ENCODE assay signal across 20 cellular contexts in the genomic region with DNA sequence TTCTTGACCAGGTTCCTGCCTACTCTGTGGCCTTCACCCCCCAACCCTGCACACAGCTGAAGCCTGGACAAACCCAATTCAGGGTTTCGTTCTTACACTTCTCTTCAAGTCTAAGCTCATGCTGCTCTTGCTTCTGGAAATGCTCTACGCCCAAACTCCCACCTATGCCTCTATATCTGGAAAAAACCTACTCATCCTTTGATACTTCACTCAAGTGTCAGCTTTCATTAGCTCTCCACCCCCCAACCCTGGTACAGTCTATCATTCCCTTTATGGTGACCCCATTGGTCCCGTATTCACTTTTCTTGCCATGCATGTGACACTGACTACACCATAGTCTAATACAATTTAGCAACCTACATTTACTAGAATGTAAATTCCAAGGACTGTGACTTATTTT.
DNase-seq lines count a peak whose midpoint lies in the region; ATAC-seq and TF ChIP-seq lines count a peak whose summit lies in the region.
"Had no signal": no experiment of that assay in that cellular context is flagged by ENCODE, and none has a peak within 500 bp of the region (broad histone marks: within the 10 kb centered on the region; RNA-seq: fewer than 3 reads in every experiment).

No MANE protein-coding gene starts in this region.

- H3K4me2 ChIP-seq in SK-N-SH = no peak overlapping the region
- H3K4me2 ChIP-seq: BLaER1 had no signal

- H3K4me3 Mint-ChIP-seq in WTC11 = no peak overlapping the region
- H3K4me3 Mint-ChIP-seq in nephron progenitor cell = no peak overlapping the region
- H3K4me3 Mint-ChIP-seq in stimulated activated naive B cell treated with anti-CD40 and anti-IgM and Interleukin-4, amounts not matched to agents 10 μg/mL and 1 μg/mL and 100 μg/mL, for 72 hours = no peak overlapping the region
- H3K4me3 Mint-ChIP-seq: CD14-positive monocyte; CD4-positive, alpha-beta memory T cell; CD4-positive, CD25-positive, alpha-beta regulatory T cell; CD8-positive, alpha-beta memory T cell had no signal

- H3K27ac ChIP-seq in SK-N-SH (ENCODE audit: low read depth in 2 of 2, low read length in 1 of 2) (no peak overlapping the region), sigmoid colon (no peak overlapping the region)
- H3K27ac ChIP-seq: BLaER1 had no signal

- H3K27ac Mint-ChIP-seq in WTC11 = peak overlapping the region; percentile 10; the same call in 1 of the 2 replicates
- peak overlapping the region; percentile 72 for H3K27ac Mint-ChIP-seq in nephron progenitor cell
- H3K27ac Mint-ChIP-seq in stimulated activated naive B cell treated with anti-CD40 and anti-IgM and Interleukin-4, amounts not matched to agents 10 μg/mL and 1 μg/mL and 100 μg/mL, for 72 hours = peak overlapping the region; percentile 33
- H3K27ac Mint-ChIP-seq: CD8-positive, alpha-beta memory T cell had no signal

- CTCF ChIA-PET in WTC11 (lab: Charles Lee) = interaction anchor here (0.9 kb wide), 1 partner anchor 143 kb away, joined by 4 read pairs; no protein-coding TSS in a partner anchor
- CTCF ChIA-PET in SK-N-SH (lab: Yijun Ruan, JAX) = interaction anchor here (1.1 to 3.6 kb wide), 3 partner anchors 10 to 23 kb away, joined by 3 to 10 read pairs (median 5); no protein-coding TSS in a partner anchor

- H3K36me3 ChIP-seq in SK-N-SH (replicated peaks in 1 of 2; ENCODE audit: control insufficient read depth in 1 of 2, insufficient read depth in 2 of 2, low read length in 1 of 2) (peaks cover 8 to 40% of the 10 kb centered on the region in 2 experiments), sigmoid colon (peaks cover 0 to 20% (median 0%) of the 10 kb centered on the region in 4 donors)

- no peaks in the 10 kb centered on the region for H4K20me1 ChIP-seq in SK-N-SH (ENCODE audit: insufficient read depth)
- H4K20me1 ChIP-seq: BLaER1 had no signal

- no peak overlapping the region for H2AFZ ChIP-seq in SK-N-SH (ENCODE audit: low read depth)

- POLR2A ChIA-PET in WTC11 (lab: Charles Lee) (no interaction called here), SK-N-SH (lab: Yijun Ruan, JAX) (interaction anchor here (0.5 kb wide), 1 partner anchor 57 kb away, joined by 3 read pairs; no protein-coding TSS in a partner anchor)

- DNase-seq in WTC11 (ENCODE audit: low spot score) (no peak), nephron progenitor cell (no peak), SK-N-SH (no peak), sigmoid colon (no peak)
- DNase-seq in stimulated activated naive B cell treated with anti-CD40 and anti-IgM and Interleukin-4, amounts not matched to agents 10 μg/mL and 1 μg/mL and 100 μg/mL, for 72 hours = no peak
- DNase-seq: 8988T; ACHN; BE2C; C1 segment of cervical spinal cord; Calu3; CD4-positive, alpha-beta memory T cell; CD4-positive, CD25-positive, alpha-beta regulatory T cell; CD8-positive, alpha-beta memory T cell; COR-L47; DMS79 treated with DMSO at 0.1 percent for 48 hours; GF-D8 had no signal

- H3K36me3 Mint-ChIP-seq in WTC11 = 0 out of 2 replicates have a peak, but pooled peaks cover 3% of the 10 kb centered on the region
- peaks cover 31% of the 10 kb centered on the region for H3K36me3 Mint-ChIP-seq in nephron progenitor cell (ENCODE audit: low read depth)
- peaks cover 31 to 41% of the 10 kb centered on the region in 2 donors for H3K36me3 Mint-ChIP-seq in stimulated activated naive B cell treated with anti-CD40 and anti-IgM and Interleukin-4, amounts not matched to agents 10 μg/mL and 1 μg/mL and 100 μg/mL, for 72 hours

- H3K4me1 ChIP-seq in SK-N-SH (ENCODE audit: control insufficient read depth in 1 of 2, insufficient read depth in 2 of 2, low read depth in 1 of 2, low read length in 1 of 2) (peaks cover 0 to 7% of the 10 kb centered on the region in 2 experiments; a peak in 2 of 4 replicates), sigmoid colon (no peaks in the 10 kb centered on the region)

- no peak for TF ChIP-seq POLR2A in sigmoid colon (IDR thresholded peaks at IDR 0.05)

- H3F3A ChIP-seq in SK-N-SH (replicated peaks; ENCODE audit: insufficient read depth) = no peaks in the 10 kb centered on the region

- H3K9me3 ChIP-seq in SK-N-SH (no peaks in the 10 kb centered on the region), sigmoid colon (no peaks in the 10 kb centered on the region)
- H3K9me3 ChIP-seq: BE2C, BLaER1 had no signal

- ATAC-seq in WTC11 = no peak
- ATAC-seq in stimulated activated naive B cell treated with anti-CD40 and anti-IgM and Interleukin-4, amounts not matched to agents 10 μg/mL and 1 μg/mL and 100 μg/mL, for 72 hours (replicated peaks) = no peak
- ATAC-seq in GM19395 (IDR thresholded peaks at IDR 0.05; ENCODE audit: unreplicated experiment) = no peak
- no peak for ATAC-seq in GM21786 (IDR thresholded peaks at IDR 0.05; ENCODE audit: unreplicated experiment)

- no peaks in the 10 kb centered on the region for H3K79me2 ChIP-seq in SK-N-SH (ENCODE audit: insufficient read depth)

- TF ChIP-seq EP300 in SK-N-SH (IDR thresholded peaks at IDR 0.05; ENCODE audit: borderline replicate concordance in 1 of 2, low read depth in 1 of 2, low read length in 1 of 2) = no peak
- no peak for TF ChIP-seq EP300 in sigmoid colon (IDR thresholded peaks at IDR 0.05)

- H3K4me3 ChIP-seq in SK-N-SH (ENCODE audit: low read depth in 2 of 2, low read length in 1 of 2) = no peak overlapping the region
- no peak overlapping the region for H3K4me3 ChIP-seq in sigmoid colon
- H3K4me3 ChIP-seq: BLaER1 had no signal

- 100% methylated on average over 3 of the region's 3 CpGs for WGBS in SK-N-SH (ENCODE audit: low lambda C conversion rate)
- 93 to 99% methylated on average over 3 of the region's 3 CpGs for WGBS in sigmoid colon, 2 donors

- no peak for TF ChIP-seq RAD21 in SK-N-SH (IDR thresholded peaks at IDR 0.05; ENCODE audit: low read length)

- intact Hi-C loops in sigmoid colon (cut with DNase I) = no loop called here

- H3K27me3 Mint-ChIP-seq in WTC11 (ENCODE audit: low read depth) = no peaks in the 10 kb centered on the region
- no peaks in the 10 kb centered on the region for H3K27me3 Mint-ChIP-seq in nephron progenitor cell (ENCODE audit: low read depth, poor library complexity)
- H3K27me3 Mint-ChIP-seq in stimulated activated naive B cell treated with anti-CD40 and anti-IgM and Interleukin-4, amounts not matched to agents 10 μg/mL and 1 μg/mL and 100 μg/mL, for 72 hours = no peaks in the 10 kb centered on the region
- H3K27me3 Mint-ChIP-seq: CD4-positive, alpha-beta memory T cell; CD4-positive, CD25-positive, alpha-beta regulatory T cell; CD8-positive, alpha-beta memory T cell had no signal

- no peak for TF ChIP-seq CTCF in WTC11 (IDR thresholded peaks at IDR 0.05)
- no peak for TF ChIP-seq CTCF in nephron progenitor cell (IDR thresholded peaks at IDR 0.05)
- no peak for TF ChIP-seq CTCF in SK-N-SH (IDR thresholded peaks at IDR 0.05)
- TF ChIP-seq CTCF in sigmoid colon (IDR thresholded peaks at IDR 0.05) = no peak

- no peaks in the 10 kb centered on the region for H3K9me3 Mint-ChIP-seq in WTC11
- no peaks in the 10 kb centered on the region for H3K9me3 Mint-ChIP-seq in nephron progenitor cell
- no peaks in the 10 kb centered on the region for H3K9me3 Mint-ChIP-seq in stimulated activated naive B cell treated with anti-CD40 and anti-IgM and Interleukin-4, amounts not matched to agents 10 μg/mL and 1 μg/mL and 100 μg/mL, for 72 hours
- H3K9me3 Mint-ChIP-seq: CD14-positive monocyte; CD4-positive, alpha-beta memory T cell; CD8-positive, alpha-beta memory T cell had no signal

- H3K27me3 ChIP-seq in SK-N-SH (ENCODE audit: insufficient read depth) (no peaks in the 10 kb centered on the region), sigmoid colon (no peaks in the 10 kb centered on the region)
- H3K27me3 ChIP-seq: BE2C, BLaER1 had no signal

- no peak overlapping the region for H3K9ac ChIP-seq in SK-N-SH
- H3K9ac ChIP-seq: BLaER1 had no signal

- no peaks in the 10 kb centered on the region for H3K9me2 ChIP-seq in SK-N-SH

- no peaks in the 10 kb centered on the region for H3K4me1 Mint-ChIP-seq in WTC11
- peaks cover 4% of the 10 kb centered on the region for H3K4me1 Mint-ChIP-seq in nephron progenitor cell
- peaks cover 7 to 16% of the 10 kb centered on the region in 2 donors for H3K4me1 Mint-ChIP-seq in stimulated activated naive B cell treated with anti-CD40 and anti-IgM and Interleukin-4, amounts not matched to agents 10 μg/mL and 1 μg/mL and 100 μg/mL, for 72 hours

TF ChIP-seq in WTC11, 78 proteins besides CTCF, POLR2A, EP300 and RAD21:
- no peak for TF ChIP-seq NR1H2 (CRISPR knock-in tag; IDR thresholded peaks at IDR 0.05)

TF ChIP-seq in SK-N-SH, 30 proteins besides CTCF, POLR2A, EP300 and RAD21:
- TF ChIP-seq RCOR1 (IDR thresholded peaks at IDR 0.05; ENCODE audit: low read length) (no peak), EZH2phosphoT487 (IDR thresholded peaks at IDR 0.05; ENCODE audit: borderline replicate concordance, low read depth) (no peak), FOXJ3 (CRISPR knock-in tag; IDR thresholded peaks at IDR 0.05) (no peak), TCF12 (IDR thresholded peaks at IDR 0.05) (no peak), NFIC (IDR thresholded peaks at IDR 0.05; ENCODE audit: borderline replicate concordance) (no peak), MEF2A (IDR thresholded peaks at IDR 0.05; ENCODE audit: borderline replicate concordance, low read depth) (no peak), TAF1 (IDR thresholded peaks at IDR 0.05; ENCODE audit: borderline replicate concordance, low read depth, low read length) (no peak), PBX3 (IDR thresholded peaks at IDR 0.05) (no peak), SMC3 (IDR thresholded peaks at IDR 0.05; ENCODE audit: low read depth, low read length) (no peak), JUND (IDR thresholded peaks at IDR 0.05) (no peak)

Comparison
In these comparisons a context has a peak if more than half of its experiments do, and no peak if none do; other contexts are left out.
1. H3K27ac Mint-ChIP-seq: peak in every context shown above with its lines; median percentile 72 in nephron progenitor cell; 33 in stimulated activated naive B cell treated with anti-CD40 and anti-IgM and Interleukin-4, amounts not matched to agents 10 μg/mL and 1 μg/mL and 100 μg/mL, for 72 hours; 10 in WTC11.